ENCODE assay signal across 8 cellular contexts in genomic region chr3:46947545-46947899, GRCh38. TPM values are rescaled to one million over a fixed set of nuclear protein-coding genes. Genes with fewer than 3 reads are reported as not detected.
DNase-seq lines count a peak whose midpoint lies in the region; ATAC-seq and TF ChIP-seq lines count a peak whose summit lies in the region.

No MANE protein-coding gene starts in this region.

- TF ChIP-seq CTCF in uterus (IDR thresholded peaks at IDR 0.05), result no peak

- ATAC-seq in Right ventricle myocardium inferior (no peak), GM21390 (IDR thresholded peaks at IDR 0.05; ENCODE audit: unreplicated experiment) (no peak), HG03520 (IDR thresholded peaks at IDR 0.05; ENCODE audit: unreplicated experiment) (no peak)

- TF ChIP-seq POLR2A in uterus (IDR thresholded peaks at IDR 0.05), result no peak

- peaks cover 30 to 66% of the 10 kb centered on the region in 2 donors for H3K4me1 ChIP-seq in muscle layer of duodenum (ENCODE audit: control insufficient read depth in 1 of 2, insufficient read depth in 2 of 2, low read length in 2 of 2)
- H3K4me1 ChIP-seq in uterus, result peaks cover 4 to 18% of the 10 kb centered on the region in 2 donors

- H3K27ac ChIP-seq in caudate nucleus (ENCODE audit: low read depth, low read length) (peak overlapping the region; percentile 36), muscle layer of duodenum (ENCODE audit: low read length) (peak overlapping the region; percentile 88), uterus (peak overlapping the region; percentile 3 to 43)

- no peaks in the 10 kb centered on the region for H3K9me3 ChIP-seq in muscle layer of duodenum (ENCODE audit: control insufficient read depth in 1 of 2, low read length in 2 of 2)
- no peaks in the 10 kb centered on the region for H3K9me3 ChIP-seq in uterus

- H3K36me3 ChIP-seq in muscle layer of duodenum (ENCODE audit: control insufficient read depth in 1 of 2, insufficient read depth in 2 of 2, low read length in 2 of 2) (peaks cover 4 to 8% of the 10 kb centered on the region in 2 donors), uterus (no peaks in the 10 kb centered on the region)

- DNase-seq in cardiac septum (ENCODE audit: low spot score) (peak; percentile 67), Right ventricle myocardium inferior (ENCODE audit: missing footprints) (no peak), caudate nucleus (lab: John Stamatoyannopoulos, UW) (no peak), uterus (no peak), mesenteric fat pad (ENCODE audit: low spot score) (no peak)

- intact Hi-C loops in cardiac septum (cut with DNase I), result no loop called here
- intact Hi-C loops in Right ventricle myocardium inferior (cut with DNase I), result no loop called here
- intact Hi-C loops in uterus (cut with DNase I; ENCODE audit: low total_unique reads), result no loop called here

- peak overlapping the region in 1 of 2 donors; percentile 18 for H3K4me3 ChIP-seq in muscle layer of duodenum (ENCODE audit: low read depth in 1 of 2, low read length in 2 of 2)
- no peak overlapping the region for H3K4me3 ChIP-seq in uterus

- H3K27me3 ChIP-seq in muscle layer of duodenum (ENCODE audit: low read depth, low read length) (no peaks in the 10 kb centered on the region), uterus (no peaks in the 10 kb centered on the region)

RNA-seq across cellular contexts. Expression of gene CCDC12, which starts 29.0 kb away (rescaled TPM):
- total RNA-seq in cardiac septum (35.6 TPM), Right ventricle myocardium inferior (26.3 TPM), uterus (10 to 100 TPM in 3 of 4 donors, 1 to 10 TPM in 1; 4.1 to 92.0 (median 41.2) TPM), mesenteric fat pad (33.1 TPM)

RNA-seq across cellular contexts. Expression of gene NBEAL2, which starts 31.9 kb away (rescaled TPM):
- total RNA-seq in cardiac septum (14.2 TPM), Right ventricle myocardium inferior (14.5 TPM), uterus (10 to 100 TPM; 13.1 to 41.1 (median 23.8) TPM), mesenteric fat pad (42.9 TPM)

Comparison
In these comparisons a context has a peak if more than half of its experiments do, and no peak if none do; other contexts are left out.
1. H3K27ac ChIP-seq: peak in every context shown above with its lines; median percentile 88 in muscle layer of duodenum; 36 in caudate nucleus; 23 in uterus.